Comparison of ENCODE assay signal across 8 cellular contexts in the genomic region with DNA sequence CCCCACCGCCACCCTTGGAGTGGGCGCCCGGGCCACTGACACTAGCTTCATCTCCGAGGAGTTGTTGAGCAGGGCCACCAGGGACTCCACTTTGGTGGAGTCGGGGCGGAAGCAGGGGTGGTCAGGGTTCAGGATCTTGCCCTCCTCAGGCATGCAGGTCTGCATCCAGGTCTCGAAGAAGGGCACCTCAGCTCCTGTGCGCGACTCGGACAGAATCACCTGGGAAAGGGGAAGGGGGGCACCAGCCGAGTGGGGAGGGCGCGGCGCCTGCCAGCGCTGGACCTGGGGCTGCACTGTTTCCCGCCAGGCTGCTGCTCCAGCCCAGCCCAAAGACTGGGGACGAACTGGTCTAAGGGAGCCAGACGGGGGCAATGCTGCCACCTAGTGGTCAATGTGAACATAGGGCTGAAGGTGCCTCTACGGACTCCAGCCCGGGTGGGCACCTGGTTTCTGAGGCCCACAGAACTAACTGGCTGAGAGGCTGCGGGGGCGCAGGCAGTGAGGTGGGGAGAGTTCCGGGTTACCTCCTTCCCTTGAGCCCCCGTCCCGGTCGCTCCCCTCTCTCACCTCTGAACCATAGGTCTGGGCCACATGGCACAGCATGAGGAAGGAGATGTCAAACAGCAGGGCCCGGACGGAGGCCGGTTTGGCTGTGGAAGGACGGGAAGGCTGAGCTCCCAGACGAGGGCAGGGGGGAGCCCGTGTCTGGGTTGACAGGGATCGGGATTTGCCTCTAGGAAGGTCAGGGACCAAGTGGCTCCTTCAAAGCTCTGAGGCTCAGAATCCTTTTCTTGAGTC. TPM values are rescaled to one million over a fixed set of nuclear protein-coding genes. Genes with fewer than 3 reads are reported as not detected.
DNase-seq lines count a peak whose midpoint lies in the region; ATAC-seq and TF ChIP-seq lines count a peak whose summit lies in the region.

No MANE protein-coding gene starts in this region.

- H3K27ac ChIP-seq in OCI-LY1 (ENCODE audit: low read depth, low read length, poor library complexity, severe bottlenecking) (no peak overlapping the region), epithelial cell of prostate (peak overlapping the region; percentile 85)

- H3K4me2 ChIP-seq in OCI-LY1 (ENCODE audit: low read length), result no peak overlapping the region

- ATAC-seq in HG03108 (IDR thresholded peaks at IDR 0.05; ENCODE audit: unreplicated experiment), result no peak

- no peaks in the 10 kb centered on the region for H3K9me2 ChIP-seq in OCI-LY1 (ENCODE audit: low read depth, low read length)

- in situ Hi-C loops in Caki2 (cut with HindIII; ENCODE audit: low pct_unique_long_range_greater_than_20kb, low sequenced_read_pairs), result no loop called here

- H3K9me3 ChIP-seq in OCI-LY1 (ENCODE audit: low read length), result no peaks in the 10 kb centered on the region

- H4K20me1 ChIP-seq in OCI-LY1 (ENCODE audit: insufficient read depth, low read length), result no peaks in the 10 kb centered on the region

- peaks cover 6% of the 10 kb centered on the region for H3K4me1 ChIP-seq in OCI-LY1 (ENCODE audit: insufficient read depth, low read length, severe bottlenecking)

- H3K4me3 ChIP-seq in OCI-LY1 (ENCODE audit: low read depth, low read length, poor library complexity, severe bottlenecking), result no peak overlapping the region

- H3K9ac ChIP-seq in OCI-LY1 (ENCODE audit: low read length), result no peak overlapping the region

- no peak overlapping the region for H2AFZ ChIP-seq in OCI-LY1 (ENCODE audit: low read length)

- no peaks in the 10 kb centered on the region for H3F3A ChIP-seq in OCI-LY1 (ENCODE audit: insufficient read depth, low read length)

- H3K36me3 ChIP-seq in OCI-LY1 (ENCODE audit: insufficient read depth, low read length), result peaks cover 65% of the 10 kb centered on the region

- DNase-seq in Caki2 (ENCODE audit: low read depth) (peak; percentile 53), HT-29 (ENCODE audit: low spot score) (peak; percentile 95), epithelial cell of prostate (ENCODE audit: low read depth, low spot score) (no peak), mucosa of gallbladder (ENCODE audit: low spot score) (peak; percentile 83)
- DNase-seq in activated CD8-positive, alpha-beta memory T cell treated with anti-CD3 and anti-CD28 coated beads, Interleukin-2, amount 50 U/mL, for 4 hours, result peak; percentile 75
- peak; percentile 62 for DNase-seq in stimulated activated CD8-positive, alpha-beta memory T cell treated with anti-CD3 and anti-CD28 coated beads, Interleukin-4, amount 100 ng/mL, for 24 hours (ENCODE audit: low read depth)

- no peaks in the 10 kb centered on the region for H3K79me2 ChIP-seq in OCI-LY1 (ENCODE audit: insufficient read depth, low read length)

- H3K27me3 ChIP-seq in OCI-LY1 (ENCODE audit: insufficient read depth, low read length), result no peaks in the 10 kb centered on the region

- TF ChIP-seq CTCF in OCI-LY1 (IDR thresholded peaks at IDR 0.05; ENCODE audit: low read length), result peak; percentile 82

RNA-seq across cellular contexts. Expression of gene CSF3, which starts 11.8 kb away (rescaled TPM):
- not detected in 2 replicates for total RNA-seq in Caki2 (2014; rRNA removed; shearing (Covaris generic); ENCODE audit: low replicate concordance)
- total RNA-seq in HT-29 (2014; rRNA removed; shearing (Covaris generic)), result not detected in 2 replicates
- not detected for total RNA-seq in mucosa of gallbladder

RNA-seq across cellular contexts. Expression of gene MED24, which starts 27.2 kb away (rescaled TPM):
- total RNA-seq in Caki2 (2014; rRNA removed; shearing (Covaris generic); ENCODE audit: low replicate concordance), result 36.7 and 97.2 TPM in 2 replicates
- 56.3 and 56.6 TPM in 2 replicates for total RNA-seq in HT-29 (2014; rRNA removed; shearing (Covaris generic))
- 74.2 TPM for total RNA-seq in mucosa of gallbladder

RNA-seq across cellular contexts. Expression of gene THRA, which starts 35.8 kb away (rescaled TPM):
- total RNA-seq in Caki2 (2014; rRNA removed; shearing (Covaris generic); ENCODE audit: low replicate concordance), result 9.1 and 16.4 TPM in 2 replicates
- total RNA-seq in HT-29 (2014; rRNA removed; shearing (Covaris generic)), result 31.1 and 33.2 TPM in 2 replicates
- 78.7 TPM for total RNA-seq in mucosa of gallbladder

RNA-seq across cellular contexts. Expression of gene PSMD3, which starts 46.4 kb away (rescaled TPM):
- total RNA-seq in Caki2 (2014; rRNA removed; shearing (Covaris generic); ENCODE audit: low replicate concordance), result 170 and 200 TPM in 2 replicates
- total RNA-seq in HT-29 (2014; rRNA removed; shearing (Covaris generic)), result 236 and 240 TPM in 2 replicates
- 69.5 TPM for total RNA-seq in mucosa of gallbladder
